Comparison of ENCODE assay signal across 7 cellular contexts in genomic region chr17:75158480-75158879, GRCh38. TPM values are rescaled to one million over a fixed set of nuclear protein-coding genes. Genes with fewer than 3 reads are reported as not detected.
DNase-seq lines count a peak whose midpoint lies in the region; ATAC-seq, FAIRE-seq and TF ChIP-seq lines count a peak whose summit lies in the region.
"Not testable (repeated sequence)": the region's sequence is repeated elsewhere in the genome, so short reads cannot be mapped to it uniquely, and the experiment has no call there.

No MANE protein-coding gene starts in this region.

- ATAC-seq in sciatic nerve: not testable (repeated sequence)

- not testable (repeated sequence) for BruUV-seq in PC-9 (replicated peaks; lab: Mats Ljungman, UMichigan)

- H3K27ac ChIP-seq in PC-9 (peak overlapping the region; percentile 85), esophagus squamous epithelium (peak overlapping the region; percentile 6 to 80 (median 72))

- not testable (repeated sequence) for H3K9me3 ChIP-seq in PC-9 (ENCODE audit: insufficient read depth, low read depth); esophagus squamous epithelium

- WGBS in esophagus squamous epithelium, 2 donors: 73 to 80% methylated on average over 7 to 8 of the region's 8 CpGs

- not testable (repeated sequence) for TF ChIP-seq POLR2A in esophagus squamous epithelium (IDR thresholded peaks at IDR 0.05)

- intact Hi-C loops in PC-9 (cut with micrococcal nuclease; ENCODE audit: unreplicated experiment); esophagus squamous epithelium (cut with DNase I); sciatic nerve (cut with DNase I): not testable (repeated sequence)

- DNase-seq in EL (peak; percentile 16), PC-9 (peak; percentile 16 to 68), bronchial epithelial cell (ENCODE audit: low read depth) (peak; percentile 72), kidney tubule cell (ENCODE audit: low spot score) (peak; percentile 32), sciatic nerve (ENCODE audit: low spot score) (peak; percentile 28)
- peak; percentile 25 for DNase-seq in activated CD4-positive, CD25-positive, alpha-beta regulatory T cell treated with anti-CD3 and anti-CD28 coated beads, Interleukin-2, amount 50 U/mL, for 72 hours
- not testable (repeated sequence) for DNase-seq in esophagus squamous epithelium (lab: John Stamatoyannopoulos, UW)

- H3F3A ChIP-seq in PC-9 (ENCODE audit: insufficient read depth, low read depth): peaks cover 52% of the 10 kb centered on the region

- H3K79me2 ChIP-seq in PC-9 (ENCODE audit: low read depth): not testable (repeated sequence)

- H3K27me3 ChIP-seq in PC-9 (ENCODE audit: insufficient read depth, low read depth); bronchial epithelial cell (ENCODE audit: control insufficient read depth, insufficient read depth, low read length); esophagus squamous epithelium: not testable (repeated sequence)

- not testable (repeated sequence) for H2AFZ ChIP-seq in PC-9

- H4K20me1 ChIP-seq in PC-9 (ENCODE audit: insufficient read depth): not testable (repeated sequence)

- peak overlapping the region; percentile 39 for H3K4me2 ChIP-seq in PC-9

- H3K36me3 ChIP-seq in PC-9 (ENCODE audit: low read depth); bronchial epithelial cell (ENCODE audit: control insufficient read depth, insufficient read depth, low read length); esophagus squamous epithelium: not testable (repeated sequence)

- H3K9me2 ChIP-seq in PC-9 (ENCODE audit: insufficient read depth): not testable (repeated sequence)

- CTCF ChIA-PET in PC-9 (lab: Charles Lee): not testable (repeated sequence)

- not testable (repeated sequence) for FAIRE-seq in bronchial epithelial cell (lab: Jason Lieb, UNC)

- POLR2A ChIA-PET in PC-9 (lab: Charles Lee; ENCODE audit: unreplicated experiment): not testable (repeated sequence)

- H3K4me1 ChIP-seq in PC-9 (replicated peaks; ENCODE audit: insufficient read depth): peaks cover 44% of the 10 kb centered on the region
- H3K4me1 ChIP-seq in esophagus squamous epithelium: peaks cover 9 to 42% (median 18%) of the 10 kb centered on the region in 3 donors

- not testable (repeated sequence) for TF ChIP-seq CTCF in PC-9 (conservative IDR thresholded peaks at IDR 0.05); bronchial epithelial cell (IDR thresholded peaks at IDR 0.05; ENCODE audit: insufficient read depth, low read length, severe bottlenecking); esophagus squamous epithelium (IDR thresholded peaks at IDR 0.05)

- not testable (repeated sequence) for H3K4me3 ChIP-seq in PC-9; bronchial epithelial cell (ENCODE audit: low read depth, low read length); esophagus squamous epithelium

RNA-seq across cellular contexts. Expression of gene JPT1, which starts 4.2 kb away (rescaled TPM):
- total RNA-seq in PC-9 (2021) (250 and 277 TPM in 2 replicates), bronchial epithelial cell (182 and 188 TPM in 2 replicates), esophagus squamous epithelium (100 to 1,000 TPM in 3 of 4 donors, 10 to 100 TPM in 1; 82.2 to 249 (median 196) TPM), sciatic nerve (20.3 TPM)

RNA-seq across cellular contexts. Expression of gene SUMO2, which starts 24.3 kb away (rescaled TPM):
- total RNA-seq in PC-9 (2021) (425 and 486 TPM in 2 replicates), bronchial epithelial cell (60.0 and 87.1 TPM in 2 replicates), esophagus squamous epithelium (100 to 1,000 TPM in 1 of 4 donors, 10 to 100 TPM in 3; 49.5 to 110 (median 69.5) TPM), sciatic nerve (296 TPM)

RNA-seq across cellular contexts. Expression of gene NT5C, which starts 26.9 kb away (rescaled TPM):
- total RNA-seq in PC-9 (2021) (38.6 and 52.3 TPM in 2 replicates), bronchial epithelial cell (47.0 and 57.1 TPM in 2 replicates), esophagus squamous epithelium (10 to 100 TPM; 81.7 to 97.5 (median 88.4) TPM), sciatic nerve (38.7 TPM)

RNA-seq across cellular contexts. Expression of gene NUP85, which starts 47.0 kb away (rescaled TPM):
- total RNA-seq in PC-9 (2021) (64.2 and 73.1 TPM in 2 replicates), bronchial epithelial cell (21.4 and 22.4 TPM in 2 replicates), esophagus squamous epithelium (10 to 100 TPM; 17.5 to 33.3 (median 29.0) TPM), sciatic nerve (71.1 TPM)

RNA-seq across cellular contexts. Expression of gene ARMC7, which starts 48.7 kb away (rescaled TPM):
- total RNA-seq in PC-9 (2021): 19.2 and 20.5 TPM in 2 replicates
- 1.8 and 3.2 TPM in 2 replicates for total RNA-seq in bronchial epithelial cell
- total RNA-seq in esophagus squamous epithelium: 1 to 10 TPM; 4.0 to 9.1 (median 5.3) TPM
- total RNA-seq in sciatic nerve: 11.7 TPM
